8 cellular contexts compared by ENCODE assay signal in genomic region chr2:230797515-230798495, GRCh38.
DNase-seq lines count a peak whose midpoint lies in the region; ATAC-seq and TF ChIP-seq lines count a peak whose summit lies in the region.

No MANE protein-coding gene starts in this region.

- H3K4me3 ChIP-seq in osteoblast (ENCODE audit: insufficient read depth, low read length) = no peak overlapping the region

- no peaks in the 10 kb centered on the region for H3K9me3 ChIP-seq in osteoblast (ENCODE audit: low read depth, low read length)

- H3K27me3 Mint-ChIP-seq in activated naive CD8-positive, alpha-beta T cell treated with anti-CD3 and anti-CD28 coated beads for 36 hours = no peaks in the 10 kb centered on the region

- H3K36me3 ChIP-seq in osteoblast (ENCODE audit: insufficient read depth, low read length) = peaks cover 18% of the 10 kb centered on the region

- peak overlapping the region; percentile 59 for H3K27ac ChIP-seq in osteoblast (ENCODE audit: low read depth, low read length)

- H3K4me1 ChIP-seq in osteoblast (ENCODE audit: insufficient read depth, low read length) = peaks cover 52% of the 10 kb centered on the region

- H3K79me2 ChIP-seq in osteoblast (ENCODE audit: insufficient read depth, low read length) = peaks cover 43% of the 10 kb centered on the region

- H3K27ac Mint-ChIP-seq in activated naive CD8-positive, alpha-beta T cell treated with anti-CD3 and anti-CD28 coated beads for 36 hours = peak overlapping the region; percentile 69

- ATAC-seq in HG03342 (IDR thresholded peaks at IDR 0.05; ENCODE audit: unreplicated experiment) (peak; percentile 55), GM21737 (IDR thresholded peaks at IDR 0.05; ENCODE audit: unreplicated experiment) (no peak), HG02973 (IDR thresholded peaks at IDR 0.05; ENCODE audit: unreplicated experiment) (no peak)

- no peak overlapping the region for H3K4me3 Mint-ChIP-seq in activated naive CD8-positive, alpha-beta T cell treated with anti-CD3 and anti-CD28 coated beads for 36 hours

- H3K4me2 ChIP-seq in osteoblast (ENCODE audit: insufficient read depth, low read length) = peak overlapping the region; percentile 18

- DNase-seq in GM13976 (ENCODE audit: low spot score) = peak; percentile 44
- peak; percentile 37 for DNase-seq in activated naive CD8-positive, alpha-beta T cell treated with anti-CD3 and anti-CD28 coated beads for 36 hours
- no peak for DNase-seq in osteoblast (ENCODE audit: insufficient read length, low spot score, missing footprints)
- no peak for DNase-seq in HT-29 (ENCODE audit: low spot score)
- no peak for DNase-seq in mucosa of gallbladder (ENCODE audit: low spot score)

- no peak overlapping the region for H2AFZ ChIP-seq in osteoblast (ENCODE audit: low read length)

- peaks cover 4% of the 10 kb centered on the region for H3K9me3 Mint-ChIP-seq in activated naive CD8-positive, alpha-beta T cell treated with anti-CD3 and anti-CD28 coated beads for 36 hours

- in situ Hi-C loops in GM13976 (cut with MboI; ENCODE audit: low sequenced_read_pairs, unreplicated experiment) = no loop called here

- TF ChIP-seq CTCF in GM13976 (IDR thresholded peaks at IDR 0.05; ENCODE audit: borderline replicate concordance, control extremely low read depth, extremely low read depth, insufficient read depth, missing control alignments) (no peak), osteoblast (IDR thresholded peaks at IDR 0.05; ENCODE audit: extremely low read depth, low read depth, low read length) (no peak)

- peaks cover 27% of the 10 kb centered on the region for H3K4me1 Mint-ChIP-seq in activated naive CD8-positive, alpha-beta T cell treated with anti-CD3 and anti-CD28 coated beads for 36 hours

- no peaks in the 10 kb centered on the region for H3K27me3 ChIP-seq in osteoblast (ENCODE audit: insufficient read depth, low read length)

- peaks cover 51% of the 10 kb centered on the region for H3K36me3 Mint-ChIP-seq in activated naive CD8-positive, alpha-beta T cell treated with anti-CD3 and anti-CD28 coated beads for 36 hours

- H4K20me1 ChIP-seq in osteoblast (ENCODE audit: insufficient read depth, low read length) = peaks cover 13% of the 10 kb centered on the region

Comparison
In these comparisons a context has a peak if more than half of its experiments do, and no peak if none do; other contexts are left out.
1. DNase-seq: peak in GM13976 (single experiment) and activated naive CD8-positive, alpha-beta T cell treated with anti-CD3 and anti-CD28 coated beads for 36 hours (single experiment); none in osteoblast (single experiment), HT-29 (single experiment) and mucosa of gallbladder (single experiment).